In the genomic region with DNA sequence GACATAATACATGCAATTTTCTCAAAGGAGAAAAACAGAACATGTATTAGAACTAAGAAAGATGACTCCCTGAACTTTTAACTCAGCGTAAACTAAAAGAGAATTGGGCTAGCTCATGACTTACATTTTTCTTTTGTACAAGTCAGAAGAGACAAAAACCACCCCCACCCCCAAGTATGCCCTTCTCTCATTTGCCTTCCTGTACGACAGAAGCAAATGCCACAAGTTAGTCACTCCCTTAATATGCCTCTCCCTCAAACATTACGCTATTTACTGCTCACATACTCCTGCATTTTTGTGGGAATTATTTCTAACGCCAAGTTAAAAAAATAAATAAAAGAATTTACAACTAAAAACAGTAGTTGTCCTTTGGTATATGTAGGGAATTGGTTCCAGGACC, we compare ENCODE assay signal across 23 cellular contexts. TPM values are rescaled to one million over a fixed set of nuclear protein-coding genes. Genes with fewer than 3 reads are reported as not detected.
"Had no signal": no experiment of that assay in that cellular context is flagged by ENCODE, and none has a peak within 500 bp of the region (broad histone marks: within the 10 kb centered on the region; RNA-seq: fewer than 3 reads in every experiment).

No MANE protein-coding gene starts in this region.

- H3K27ac Mint-ChIP-seq: naive thymus-derived CD4-positive, alpha-beta T cell; nephron progenitor cell; stimulated activated naive B cell treated with anti-CD40 and anti-IgM and Interleukin-4, amounts not matched to agents 10 μg/mL and 1 μg/mL and 100 μg/mL, for 72 hours; stimulated activated naive CD8-positive, alpha-beta T cell treated with anti-CD3 and anti-CD28 coated beads, Interleukin-15, amount 100 ng/mL, for 72 hours had no signal

- H3K9me3 Mint-ChIP-seq: naive thymus-derived CD4-positive, alpha-beta T cell; nephron progenitor cell; stimulated activated naive B cell treated with anti-CD40 and anti-IgM and Interleukin-4, amounts not matched to agents 10 μg/mL and 1 μg/mL and 100 μg/mL, for 72 hours; stimulated activated naive CD8-positive, alpha-beta T cell treated with anti-CD3 and anti-CD28 coated beads, Interleukin-15, amount 100 ng/mL, for 72 hours had no signal

- H3K4me1 ChIP-seq: heart left ventricle, psoas muscle, right lobe of liver, testis had no signal

- H3K27me3 Mint-ChIP-seq: stimulated activated naive CD8-positive, alpha-beta T cell treated with anti-CD3 and anti-CD28 coated beads, Interleukin-15, amount 100 ng/mL, for 72 hours had no signal

- H3K27me3 ChIP-seq: dorsolateral prefrontal cortex, right lobe of liver, testis had no signal

- H3K36me3 Mint-ChIP-seq: stimulated activated naive B cell treated with anti-CD40 and anti-IgM and Interleukin-4, amounts not matched to agents 10 μg/mL and 1 μg/mL and 100 μg/mL, for 72 hours had no signal

- FAIRE-seq: frontal cortex had no signal

- H3K4me1 Mint-ChIP-seq: naive thymus-derived CD4-positive, alpha-beta T cell; nephron progenitor cell; stimulated activated naive B cell treated with anti-CD40 and anti-IgM and Interleukin-4, amounts not matched to agents 10 μg/mL and 1 μg/mL and 100 μg/mL, for 72 hours; stimulated activated naive CD8-positive, alpha-beta T cell treated with anti-CD3 and anti-CD28 coated beads, Interleukin-15, amount 100 ng/mL, for 72 hours had no signal

- ATAC-seq: heart left ventricle; left colon; left ventricle myocardium superior; naive thymus-derived CD4-positive, alpha-beta T cell; right lobe of liver; stimulated activated naive B cell treated with anti-CD40 and anti-IgM and Interleukin-4, amounts not matched to agents 10 μg/mL and 1 μg/mL and 100 μg/mL, for 72 hours; stimulated activated naive CD8-positive, alpha-beta T cell treated with anti-CD3 and anti-CD28 coated beads, Interleukin-15, amount 100 ng/mL, for 72 hours had no signal

- H3K36me3 ChIP-seq: heart left ventricle, right lobe of liver had no signal

- H3K27ac ChIP-seq: dorsolateral prefrontal cortex, heart left ventricle, psoas muscle, right lobe of liver, testis had no signal

- H3K9me3 ChIP-seq: heart left ventricle, psoas muscle, right lobe of liver, testis had no signal

- H3K4me3 Mint-ChIP-seq: naive thymus-derived CD4-positive, alpha-beta T cell; nephron progenitor cell; stimulated activated naive B cell treated with anti-CD40 and anti-IgM and Interleukin-4, amounts not matched to agents 10 μg/mL and 1 μg/mL and 100 μg/mL, for 72 hours; stimulated activated naive CD8-positive, alpha-beta T cell treated with anti-CD3 and anti-CD28 coated beads, Interleukin-15, amount 100 ng/mL, for 72 hours had no signal

- DNase-seq: cortex of kidney; dorsolateral prefrontal cortex; effector CD8-positive, alpha-beta T cell; heart left ventricle; hippocampal formation; left colon; left ventricle myocardium superior; mesenchymal stem cell; midbrain; naive thymus-derived CD4-positive, alpha-beta T cell; nephron progenitor cell; psoas muscle; retina; right lobe of liver; stimulated activated CD4-positive, alpha-beta T cell treated with anti-CD3 and anti-CD28 coated beads, Interleukin-2, amount 100 ng/mL, for 24 hours; stimulated activated CD4-positive, alpha-beta T cell treated with anti-CD3 and anti-CD28 coated beads, Interleukin-4, amount 100 ng/mL, for 4 hours; stimulated activated naive B cell treated with anti-CD40 and anti-IgM and Interleukin-4, amounts not matched to agents 10 μg/mL and 1 μg/mL and 100 μg/mL, for 72 hours; stimulated activated naive CD8-positive, alpha-beta T cell treated with anti-CD3 and anti-CD28 coated beads, Interleukin-15, amount 100 ng/mL, for 72 hours; testis; trophoblast cell had no signal

- H3K4me3 ChIP-seq: dorsolateral prefrontal cortex, heart left ventricle, lung, psoas muscle, right lobe of liver, testis had no signal

RNA-seq across cellular contexts. Expression of a gene that starts 22.0 kb away (rescaled TPM):
- total RNA-seq: glomerular endothelial cell, right lobe of liver had no signal
